8 cellular contexts compared by ENCODE assay signal in the genomic region with DNA sequence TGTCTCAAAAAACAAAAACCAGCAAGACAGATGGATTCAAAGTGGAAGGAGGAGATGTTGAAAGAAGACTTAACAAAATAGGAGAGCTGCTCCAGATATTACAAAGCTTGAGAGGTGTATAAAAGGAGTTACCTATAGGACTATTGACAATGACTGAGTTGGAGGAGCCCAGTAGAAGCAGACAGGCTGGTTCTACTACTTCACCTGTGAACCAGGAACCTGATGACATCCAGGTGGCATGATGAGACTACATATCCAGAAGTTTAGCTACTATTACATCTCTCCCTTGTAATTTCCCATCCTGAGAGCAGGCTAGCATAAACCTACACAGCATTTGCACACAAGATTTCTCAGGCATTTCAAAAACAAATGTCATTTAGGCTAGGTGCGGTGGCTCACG. TPM values are rescaled to one million over a fixed set of nuclear protein-coding genes. Genes with fewer than 3 reads are reported as not detected.
"Had no signal": no experiment of that assay in that cellular context is flagged by ENCODE, and none has a peak within 500 bp of the region (broad histone marks: within the 10 kb centered on the region; RNA-seq: fewer than 3 reads in every experiment).

No MANE protein-coding gene starts in this region.

- FAIRE-seq: H1, H54, HTR-8/SVneo had no signal

- H3K4me3 ChIP-seq: GM23338 had no signal

- DNase-seq: H9, HCEC 1CT, IMR-90 had no signal

RNA-seq across cellular contexts. Expression of a gene that starts 49.3 kb away (rescaled TPM):
- total RNA-seq: HT-29 had no signal
